ENCODE assay signal across 12 cellular contexts in the genomic region with DNA sequence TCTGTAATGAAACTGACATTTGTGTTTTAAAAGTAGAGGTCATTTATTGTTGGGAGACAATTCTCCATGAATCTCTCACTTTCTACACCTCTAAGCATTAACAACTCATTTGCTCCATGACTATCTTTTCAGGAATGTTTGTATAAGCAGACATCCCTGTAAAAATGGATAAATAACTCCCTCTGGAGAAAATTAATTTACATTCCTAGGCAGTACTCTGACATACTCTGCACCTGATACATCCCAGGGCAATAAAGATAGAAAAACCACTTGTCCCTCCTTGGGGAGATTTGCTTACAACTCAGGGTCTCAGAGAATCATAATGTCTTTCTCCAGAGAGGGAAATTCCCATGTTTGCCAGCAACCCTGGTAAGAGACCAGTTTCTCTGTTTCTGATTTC.
DNase-seq lines count a peak whose midpoint lies in the region; TF ChIP-seq lines count a peak whose summit lies in the region.
"Had no signal": no experiment of that assay in that cellular context is flagged by ENCODE, and none has a peak within 500 bp of the region (broad histone marks: within the 10 kb centered on the region; RNA-seq: fewer than 3 reads in every experiment).

No MANE protein-coding gene starts in this region.

- DNase-seq in A172 (ENCODE audit: low spot score) (peak; percentile 75), NCI-H226 (peak; percentile 29), epithelial cell of esophagus (ENCODE audit: low read depth) (peak; percentile 9), mesothelial cell of epicardium (ENCODE audit: low spot score in 2 of 2, unreplicated experiment in 2 of 2) (no peak), SHP77 (lab: John Stamatoyannopoulos, UW) (no peak), dorsolateral prefrontal cortex (no peak)
- no peak for DNase-seq in activated naive CD4-positive, alpha-beta T cell treated with Interleukin-2 at 50 U/mL for 16 hours
- DNase-seq: Calu3; CD4-positive, CD25-positive, alpha-beta regulatory T cell; DMS 273 treated with DMSO at 0.1 percent for 48 hours had no signal

- no peak for TF ChIP-seq CTCF in epithelial cell of esophagus (IDR thresholded peaks at IDR 0.05; ENCODE audit: insufficient read depth, low read depth, low read length, missing control alignments)
- TF ChIP-seq CTCF in mesothelial cell of epicardium (IDR thresholded peaks at IDR 0.05; ENCODE audit: unreplicated experiment) = no peak
- no peak for TF ChIP-seq CTCF in dorsolateral prefrontal cortex (IDR thresholded peaks at IDR 0.05 in 54 of 56, conservative IDR thresholded peaks at IDR 0.05 in 2 of 56; ENCODE audit: low read depth in 1 of 56, partially characterized antibody in 56 of 56)

- H3K4me1 Mint-ChIP-seq in mesothelial cell of epicardium = peaks cover 10% of the 10 kb centered on the region
- H3K4me1 Mint-ChIP-seq: CD4-positive, CD25-positive, alpha-beta regulatory T cell had no signal

- H3K36me3 Mint-ChIP-seq in mesothelial cell of epicardium = no peaks in the 10 kb centered on the region
- H3K36me3 Mint-ChIP-seq: CD4-positive, CD25-positive, alpha-beta regulatory T cell had no signal

- H3K27ac ChIP-seq in dorsolateral prefrontal cortex = no peak overlapping the region
- H3K27ac ChIP-seq: 22Rv1; BLaER1 treated with 17β-estradiol and CSF1 and Interleukin-3, amounts not matched to agents 10 nM and 100 nM had no signal

- H3K4me3 Mint-ChIP-seq in mesothelial cell of epicardium = no peak overlapping the region
- H3K4me3 Mint-ChIP-seq: CD4-positive, CD25-positive, alpha-beta regulatory T cell had no signal

- H3K27ac Mint-ChIP-seq in mesothelial cell of epicardium = peak overlapping the region; percentile 65
- H3K27ac Mint-ChIP-seq: CD4-positive, CD25-positive, alpha-beta regulatory T cell had no signal

- intact Hi-C loops in dorsolateral prefrontal cortex (cut with DNase I) = no loop called here

- H3K27me3 Mint-ChIP-seq in mesothelial cell of epicardium (ENCODE audit: low read depth) = peaks cover 1% of the 10 kb centered on the region
- H3K27me3 Mint-ChIP-seq: CD4-positive, CD25-positive, alpha-beta regulatory T cell had no signal

- H3K9me3 Mint-ChIP-seq in mesothelial cell of epicardium = peaks cover 15% of the 10 kb centered on the region

- H3K4me3 ChIP-seq in epithelial cell of esophagus (ENCODE audit: low read length) = no peak overlapping the region
- H3K4me3 ChIP-seq in dorsolateral prefrontal cortex = no peak overlapping the region
- H3K4me3 ChIP-seq: BLaER1 treated with 17β-estradiol and CSF1 and Interleukin-3, amounts not matched to agents 10 nM and 100 nM had no signal

- no peaks in the 10 kb centered on the region for H3K27me3 ChIP-seq in dorsolateral prefrontal cortex
- H3K27me3 ChIP-seq: BLaER1 treated with 17β-estradiol and CSF1 and Interleukin-3, amounts not matched to agents 10 nM and 100 nM had no signal

Comparison
In these comparisons a context has a peak if more than half of its experiments do, and no peak if none do; other contexts are left out.
1. DNase-seq: peak in A172 (single experiment), NCI-H226 (single experiment) and epithelial cell of esophagus (single experiment); none in mesothelial cell of epicardium (0 of 2), SHP77 (0 of 2), activated naive CD4-positive, alpha-beta T cell treated with Interleukin-2 at 50 U/mL for 16 hours (single experiment) and dorsolateral prefrontal cortex (0 of 10).